Comparison of ENCODE assay signal across 8 cellular contexts in the genomic region with DNA sequence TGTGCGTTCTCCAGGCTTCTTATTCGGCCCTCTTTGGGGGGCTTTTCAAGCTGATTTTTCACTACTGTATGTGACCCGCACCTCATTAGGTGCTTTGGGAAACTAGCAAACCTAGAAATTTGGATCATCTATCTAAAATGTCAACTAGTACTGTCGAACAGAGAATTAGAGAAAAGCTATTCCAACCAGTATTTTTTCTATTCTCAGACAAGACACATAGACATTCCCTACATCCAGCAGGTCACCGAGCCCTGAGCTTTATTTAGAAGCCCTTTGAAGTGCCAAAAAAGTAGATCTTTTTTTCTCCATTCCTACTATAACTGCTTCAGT. TPM values are rescaled to one million over a fixed set of nuclear protein-coding genes. Genes with fewer than 3 reads are reported as not detected.
DNase-seq lines count a peak whose midpoint lies in the region; ATAC-seq and TF ChIP-seq lines count a peak whose summit lies in the region.

No MANE protein-coding gene starts in this region.

- H3K9ac ChIP-seq in rectal smooth muscle tissue (ENCODE audit: low read length), result peak overlapping the region; percentile 32

- no peak for ATAC-seq in GM18867 (IDR thresholded peaks at IDR 0.05; ENCODE audit: unreplicated experiment)

- no peaks in the 10 kb centered on the region for H3K9me3 ChIP-seq in SJCRH30 (replicated peaks)

- H3K4me3 ChIP-seq in GM12865 (ENCODE audit: low read depth, low read length) (peak overlapping the region; percentile 7), SJCRH30 (peak overlapping the region; percentile 63), fibroblast of mammary gland (ENCODE audit: control insufficient read depth, low read depth, low read length) (peak overlapping the region; percentile 72), rectal smooth muscle tissue (ENCODE audit: low read length) (peak overlapping the region; percentile 90)

- no peak for DNase-seq in GM12865 (ENCODE audit: low read depth)
- DNase-seq in SJCRH30, result no peak
- DNase-seq in fibroblast of mammary gland (ENCODE audit: low read depth), result no peak
- no peak for DNase-seq in stimulated activated CD4-positive, alpha-beta T cell treated with anti-CD3 and anti-CD28 coated beads, Interleukin-2, amount 100 ng/mL, for 24 hours
- no peak for DNase-seq in D341Med (ENCODE audit: low spot score)
- no peak for DNase-seq in cerebellar cortex (ENCODE audit: low spot score)

- no peak overlapping the region for H3K27ac ChIP-seq in SJCRH30
- peak overlapping the region; percentile 53 for H3K27ac ChIP-seq in rectal smooth muscle tissue (ENCODE audit: low read depth, low read length)

- H3K27me3 ChIP-seq in SJCRH30 (no peaks in the 10 kb centered on the region), rectal smooth muscle tissue (ENCODE audit: control insufficient read depth, insufficient read depth, low read length) (no peaks in the 10 kb centered on the region)

- TF ChIP-seq CTCF in GM12865 (IDR thresholded peaks at IDR 0.05; ENCODE audit: insufficient read depth, low read depth, low read length, missing control alignments) (no peak), fibroblast of mammary gland (conservative IDR thresholded peaks at IDR 0.05; ENCODE audit: control insufficient read depth, insufficient read depth, low read depth, low read length) (no peak)

- H3K4me1 ChIP-seq in SJCRH30 (no peaks in the 10 kb centered on the region), rectal smooth muscle tissue (ENCODE audit: control insufficient read depth, insufficient read depth, low read length) (peaks cover 5% of the 10 kb centered on the region)

- H3K36me3 ChIP-seq in SJCRH30 (peaks cover 27% of the 10 kb centered on the region), rectal smooth muscle tissue (ENCODE audit: control insufficient read depth, insufficient read depth, low read length) (peaks cover 3% of the 10 kb centered on the region)

RNA-seq across cellular contexts. Expression of gene SSR2, which starts 0.3 kb away (rescaled TPM):
- total RNA-seq in SJCRH30 (2014; rRNA removed; shearing (Covaris generic)), result 170 and 183 TPM in 2 replicates

RNA-seq across cellular contexts. Expression of gene UBQLN4, which starts 32.5 kb away (rescaled TPM):
- 34.4 and 36.5 TPM in 2 replicates for total RNA-seq in SJCRH30 (2014; rRNA removed; shearing (Covaris generic))

RNA-seq across cellular contexts. Expression of gene LAMTOR2, which starts 33.5 kb away (rescaled TPM):
- 24.8 and 33.3 TPM in 2 replicates for total RNA-seq in SJCRH30 (2014; rRNA removed; shearing (Covaris generic))

RNA-seq across cellular contexts. Expression of gene RAB25, which starts 39.9 kb away (rescaled TPM):
- not detected in 2 replicates for total RNA-seq in SJCRH30 (2014; rRNA removed; shearing (Covaris generic))

RNA-seq across cellular contexts. Expression of gene ARHGEF2, which starts 42.7 kb away (rescaled TPM):
- total RNA-seq in SJCRH30 (2014; rRNA removed; shearing (Covaris generic)), result 152 and 167 TPM in 2 replicates

Comparison
In these comparisons a context has a peak if more than half of its experiments do, and no peak if none do; other contexts are left out.
1. H3K4me3 ChIP-seq: peak in every context shown above with its lines; median percentile 90 in rectal smooth muscle tissue; 72 in fibroblast of mammary gland; 63 in SJCRH30; 7 in GM12865.